37 cellular contexts compared by ENCODE assay signal in genomic region chr18:3124822-3125221, GRCh38.
"Had no signal": no experiment of that assay in that cellular context is flagged by ENCODE, and none has a peak within 500 bp of the region (broad histone marks: within the 10 kb centered on the region; RNA-seq: fewer than 3 reads in every experiment).

No MANE protein-coding gene starts in this region.

- H3K27ac Mint-ChIP-seq: activated naive CD4-positive, alpha-beta T cell treated with anti-CD3 and anti-CD28 coated beads for 36 hours; activated naive CD4-positive, alpha-beta T cell treated with anti-CD3 and anti-CD28 coated beads, Interleukin-2, amount 10 ng/mL, durations not matched to agents 7 days and 5 days; activated naive CD4-positive, alpha-beta T cell treated with anti-CD3 and anti-CD28 coated beads, Interleukin-2, amount 50 U/mL, for 24 hours; activated naive CD4-positive, alpha-beta T cell treated with anti-CD3 and anti-CD28 coated beads, Interleukin-2, amount 50 U/mL, for 72 hours; activated naive CD8-positive, alpha-beta T cell; activated naive CD8-positive, alpha-beta T cell treated with anti-CD3 and anti-CD28 coated beads for 36 hours; activated naive CD8-positive, alpha-beta T cell treated with anti-CD3 and anti-CD28 coated beads, Interleukin-2, amount 10 ng/mL, durations not matched to agents 7 days and 5 days; activated naive CD8-positive, alpha-beta T cell treated with anti-CD3 and anti-CD28 coated beads, Interleukin-2, amount 50 U/mL, for 24 hours; activated T-cell treated with anti-CD3 and anti-CD28 coated beads, Interleukin-2, amount 50 U/mL, for 24 hours; activated T-cell treated with anti-CD3 and anti-CD28 coated beads, Interleukin-2, amount 50 U/mL, for 72 hours; activated T-helper 1 cell treated with anti-CD3 and anti-CD28 coated beads, Interleukin-12 subunit alpha, Interleukin-12 subunit beta, Interleukin-2, Interleukin-4 antibody, amounts not matched to agents 30 ng/mL and 10 ng/mL and 1 ng/mL, durations not matched to agents 14 hours and 24 hours and 36 hours; activated T-helper 17 cell treated with anti-CD3 and anti-CD28 coated beads, Interleukin-2, amount 50 U/mL, for 72 hours; activated T-helper 2 cell treated with anti-CD3 and anti-CD28 coated beads, Interferon-gamma antibody, Interleukin-2, Interleukin-4, amounts not matched to agents 10 μg/mL and 5 μg/mL and 100 μg/mL, durations not matched to agents 14 hours and 24 hours and 36 hours; brain had no signal

- H3K9me3 Mint-ChIP-seq: activated naive CD4-positive, alpha-beta T cell treated with anti-CD3 and anti-CD28 coated beads, Interleukin-2, amount 50 U/mL, for 24 hours; activated naive CD8-positive, alpha-beta T cell treated with anti-CD3 and anti-CD28 coated beads for 36 hours; activated T-cell treated with anti-CD3 and anti-CD28 coated beads, Interleukin-2, amount 50 U/mL, for 24 hours; activated T-helper 1 cell treated with anti-CD3 and anti-CD28 coated beads, Interleukin-12 subunit alpha, Interleukin-12 subunit beta, Interleukin-2, Interleukin-4 antibody, amounts not matched to agents 30 ng/mL and 10 ng/mL and 1 ng/mL, durations not matched to agents 14 hours and 24 hours and 36 hours; activated T-helper 17 cell treated with anti-CD3 and anti-CD28 coated beads, Interleukin-2, amount 50 U/mL, for 72 hours; central memory CD8-positive, alpha-beta T cell had no signal

- ATAC-seq: activated naive CD4-positive, alpha-beta T cell treated with anti-CD3 and anti-CD28 coated beads, Interleukin-2, amount 50 U/mL, for 72 hours; activated naive CD8-positive, alpha-beta T cell treated with anti-CD3 and anti-CD28 coated beads, Interleukin-2, amount 50 U/mL, for 24 hours; activated T-cell treated with anti-CD3 and anti-CD28 coated beads, Interleukin-2, amount 50 U/mL, for 4 hours; activated T-cell treated with anti-CD3 and anti-CD28 coated beads, Interleukin-2, amount 50 U/mL, for 72 hours; activated T-helper 17 cell treated with anti-CD3 and anti-CD28 coated beads, Interleukin-2, amount 50 U/mL, for 72 hours; body of pancreas had no signal

- DNase-seq: activated effector memory CD4-positive, alpha-beta T cell treated with anti-CD3 and anti-CD28 coated beads, Interleukin-2, amount 50 U/mL, for 16 hours; activated effector memory CD4-positive, alpha-beta T cell treated with Interleukin-2 at 50 U/mL for 16 hours; activated gamma-delta T cell; activated gamma-delta T cell treated with Interleukin-2 at 50 U/mL for 16 hours; activated naive CD4-positive, alpha-beta T cell; activated naive CD4-positive, alpha-beta T cell treated with anti-CD3 and anti-CD28 coated beads for 36 hours; activated naive CD4-positive, alpha-beta T cell treated with anti-CD3 and anti-CD28 coated beads, Interleukin-2, amount 10 ng/mL, durations not matched to agents 7 days and 5 days; activated naive CD4-positive, alpha-beta T cell treated with anti-CD3 and anti-CD28 coated beads, Interleukin-2, amount 50 U/mL, for 16 hours; activated naive CD4-positive, alpha-beta T cell treated with Interleukin-2 at 50 U/mL for 16 hours; activated naive CD8-positive, alpha-beta T cell treated with anti-CD3 and anti-CD28 coated beads for 36 hours; activated naive CD8-positive, alpha-beta T cell treated with anti-CD3 and anti-CD28 coated beads, Interleukin-2, amount 10 ng/mL, durations not matched to agents 7 days and 5 days; activated naive CD8-positive, alpha-beta T cell treated with anti-CD3 and anti-CD28 coated beads, Interleukin-2, amount 50 U/mL, for 24 hours; activated T-cell treated with anti-CD3 and anti-CD28 coated beads, Interleukin-2, amount 50 U/mL, for 1 hour; activated T-cell treated with anti-CD3 and anti-CD28 coated beads, Interleukin-2, amount 50 U/mL, for 24 hours; activated T-cell treated with anti-CD3 and anti-CD28 coated beads, Interleukin-2, amount 50 U/mL, for 4 hours; activated T-cell treated with anti-CD3 and anti-CD28 coated beads, Interleukin-2, amount 50 U/mL, for 48 hours; activated T-cell treated with anti-CD3 and anti-CD28 coated beads, Interleukin-2, amount 50 U/mL, for 72 hours; adrenal gland; amniotic stem cell; amygdala; anterior cingulate cortex; aorta; body of pancreas; brain microvascular endothelial cell; caudate nucleus; central memory CD4-positive, alpha-beta T cell; cerebellar nuclear complex had no signal

- H3K4me3 Mint-ChIP-seq: activated naive CD4-positive, alpha-beta T cell treated with anti-CD3 and anti-CD28 coated beads for 36 hours; activated naive CD4-positive, alpha-beta T cell treated with anti-CD3 and anti-CD28 coated beads, Interleukin-2, amount 10 ng/mL, durations not matched to agents 7 days and 5 days; activated naive CD4-positive, alpha-beta T cell treated with anti-CD3 and anti-CD28 coated beads, Interleukin-2, amount 50 U/mL, for 24 hours; activated naive CD8-positive, alpha-beta T cell; activated naive CD8-positive, alpha-beta T cell treated with anti-CD3 and anti-CD28 coated beads for 36 hours; activated naive CD8-positive, alpha-beta T cell treated with anti-CD3 and anti-CD28 coated beads, Interleukin-2, amount 10 ng/mL, durations not matched to agents 7 days and 5 days; activated naive CD8-positive, alpha-beta T cell treated with anti-CD3 and anti-CD28 coated beads, Interleukin-2, amount 50 U/mL, for 24 hours; activated T-cell treated with anti-CD3 and anti-CD28 coated beads, Interleukin-2, amount 50 U/mL, for 24 hours; activated T-cell treated with anti-CD3 and anti-CD28 coated beads, Interleukin-2, amount 50 U/mL, for 4 hours; activated T-cell treated with anti-CD3 and anti-CD28 coated beads, Interleukin-2, amount 50 U/mL, for 72 hours; activated T-helper 1 cell treated with anti-CD3 and anti-CD28 coated beads, Interleukin-12 subunit alpha, Interleukin-12 subunit beta, Interleukin-2, Interleukin-4 antibody, amounts not matched to agents 30 ng/mL and 10 ng/mL and 1 ng/mL, durations not matched to agents 14 hours and 24 hours and 36 hours; activated T-helper 17 cell treated with anti-CD3 and anti-CD28 coated beads, Interleukin-2, amount 50 U/mL, for 72 hours; brain; central memory CD8-positive, alpha-beta T cell had no signal

- FAIRE-seq: astrocyte, bronchial epithelial cell had no signal

- H3K27me3 Mint-ChIP-seq: activated naive CD4-positive, alpha-beta T cell treated with anti-CD3 and anti-CD28 coated beads, Interleukin-2, amount 50 U/mL, for 24 hours; activated naive CD8-positive, alpha-beta T cell; activated naive CD8-positive, alpha-beta T cell treated with anti-CD3 and anti-CD28 coated beads for 36 hours; activated naive CD8-positive, alpha-beta T cell treated with anti-CD3 and anti-CD28 coated beads, Interleukin-2, amount 50 U/mL, for 24 hours; activated T-cell treated with anti-CD3 and anti-CD28 coated beads, Interleukin-2, amount 50 U/mL, for 24 hours; activated T-helper 17 cell treated with anti-CD3 and anti-CD28 coated beads, Interleukin-2, amount 50 U/mL, for 72 hours; central memory CD8-positive, alpha-beta T cell had no signal
